ENCODE assay signal across 18 cellular contexts in the genomic region with DNA sequence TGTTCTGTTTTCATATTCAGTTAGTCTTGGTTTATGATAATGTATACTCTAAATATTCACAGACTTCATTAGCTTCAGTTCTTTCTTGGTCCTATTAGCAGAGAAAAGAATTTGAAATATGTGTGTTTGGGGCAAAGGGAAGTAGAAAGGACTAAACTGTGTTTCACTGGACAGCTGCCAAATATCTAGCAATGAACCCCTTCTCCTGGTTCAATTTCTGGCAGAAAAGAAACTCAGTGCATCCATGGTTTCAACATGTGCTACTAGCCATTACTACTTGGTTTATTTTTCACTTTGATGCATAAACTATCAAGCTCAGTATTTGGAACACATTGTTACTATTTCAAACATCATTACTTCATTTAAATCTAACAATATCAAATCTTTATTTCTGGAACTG.
"Had no signal": no experiment of that assay in that cellular context is flagged by ENCODE, and none has a peak within 500 bp of the region (broad histone marks: within the 10 kb centered on the region; RNA-seq: fewer than 3 reads in every experiment).

No MANE protein-coding gene starts in this region.

- H3K27me3 ChIP-seq: hepatocyte, spleen, stomach had no signal

- H3K36me3 ChIP-seq: prostate gland had no signal

- H3K4me3 ChIP-seq: coronary artery, hepatocyte, prostate gland, spleen, stomach, thoracic aorta had no signal

- H3K4me1 Mint-ChIP-seq: nephron progenitor cell, T-helper 17 cell had no signal

- H3K27ac ChIP-seq: coronary artery, epithelial cell of prostate, hepatocyte, prostate gland, spleen, stomach, thoracic aorta had no signal

- ATAC-seq: sciatic nerve, T-helper 17 cell had no signal

- H3K27ac Mint-ChIP-seq: activated naive CD8-positive, alpha-beta T cell; nephron progenitor cell; T-helper 17 cell had no signal

- H3K9me3 ChIP-seq: prostate gland, thoracic aorta had no signal

- DNase-seq: activated CD4-positive, alpha-beta T cell treated with anti-CD3 and anti-CD28 coated beads for 48 hours; activated gamma-delta T cell treated with Interleukin-2 at 50 U/mL for 16 hours; amniotic stem cell; central memory CD4-positive, alpha-beta T cell; effector memory CD4-positive, alpha-beta T cell; nephron progenitor cell; occipital lobe; spleen; stomach; T-helper 17 cell had no signal

- H3K4me3 Mint-ChIP-seq: activated naive CD8-positive, alpha-beta T cell; brain; nephron progenitor cell; T-helper 17 cell had no signal

- H3K4me1 ChIP-seq: prostate gland, spleen, stomach had no signal
